Comparison of ENCODE assay signal across 1 cellular context in genomic region chr6:83065511-83066192, GRCh38.
TF ChIP-seq lines count a peak whose summit lies in the region.

A gene with protein sequence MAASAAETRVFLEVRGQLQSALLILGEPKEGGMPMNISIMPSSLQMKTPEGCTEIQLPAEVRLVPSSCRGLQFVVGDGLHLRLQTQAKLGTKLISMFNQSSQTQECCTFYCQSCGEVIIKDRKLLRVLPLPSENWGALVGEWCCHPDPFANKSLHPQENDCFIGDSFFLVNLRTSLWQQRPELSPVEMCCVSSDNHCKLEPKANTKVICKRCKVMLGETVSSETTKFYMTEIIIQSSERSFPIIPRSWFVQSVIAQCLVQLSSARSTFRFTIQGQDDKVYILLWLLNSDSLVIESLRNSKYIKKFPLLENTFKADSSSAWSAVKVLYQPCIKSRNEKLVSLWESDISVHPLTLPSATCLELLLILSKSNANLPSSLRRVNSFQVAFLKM (minus strand): TSS chr6:83065841. CDS start chr6:83065718, 123 bp downstream.

TF ChIP-seq in K562, 482 proteins besides CTCF, POLR2A, EP300 and RAD21 (continued from another document and continues in another):
- TF ChIP-seq, protein P1, sequence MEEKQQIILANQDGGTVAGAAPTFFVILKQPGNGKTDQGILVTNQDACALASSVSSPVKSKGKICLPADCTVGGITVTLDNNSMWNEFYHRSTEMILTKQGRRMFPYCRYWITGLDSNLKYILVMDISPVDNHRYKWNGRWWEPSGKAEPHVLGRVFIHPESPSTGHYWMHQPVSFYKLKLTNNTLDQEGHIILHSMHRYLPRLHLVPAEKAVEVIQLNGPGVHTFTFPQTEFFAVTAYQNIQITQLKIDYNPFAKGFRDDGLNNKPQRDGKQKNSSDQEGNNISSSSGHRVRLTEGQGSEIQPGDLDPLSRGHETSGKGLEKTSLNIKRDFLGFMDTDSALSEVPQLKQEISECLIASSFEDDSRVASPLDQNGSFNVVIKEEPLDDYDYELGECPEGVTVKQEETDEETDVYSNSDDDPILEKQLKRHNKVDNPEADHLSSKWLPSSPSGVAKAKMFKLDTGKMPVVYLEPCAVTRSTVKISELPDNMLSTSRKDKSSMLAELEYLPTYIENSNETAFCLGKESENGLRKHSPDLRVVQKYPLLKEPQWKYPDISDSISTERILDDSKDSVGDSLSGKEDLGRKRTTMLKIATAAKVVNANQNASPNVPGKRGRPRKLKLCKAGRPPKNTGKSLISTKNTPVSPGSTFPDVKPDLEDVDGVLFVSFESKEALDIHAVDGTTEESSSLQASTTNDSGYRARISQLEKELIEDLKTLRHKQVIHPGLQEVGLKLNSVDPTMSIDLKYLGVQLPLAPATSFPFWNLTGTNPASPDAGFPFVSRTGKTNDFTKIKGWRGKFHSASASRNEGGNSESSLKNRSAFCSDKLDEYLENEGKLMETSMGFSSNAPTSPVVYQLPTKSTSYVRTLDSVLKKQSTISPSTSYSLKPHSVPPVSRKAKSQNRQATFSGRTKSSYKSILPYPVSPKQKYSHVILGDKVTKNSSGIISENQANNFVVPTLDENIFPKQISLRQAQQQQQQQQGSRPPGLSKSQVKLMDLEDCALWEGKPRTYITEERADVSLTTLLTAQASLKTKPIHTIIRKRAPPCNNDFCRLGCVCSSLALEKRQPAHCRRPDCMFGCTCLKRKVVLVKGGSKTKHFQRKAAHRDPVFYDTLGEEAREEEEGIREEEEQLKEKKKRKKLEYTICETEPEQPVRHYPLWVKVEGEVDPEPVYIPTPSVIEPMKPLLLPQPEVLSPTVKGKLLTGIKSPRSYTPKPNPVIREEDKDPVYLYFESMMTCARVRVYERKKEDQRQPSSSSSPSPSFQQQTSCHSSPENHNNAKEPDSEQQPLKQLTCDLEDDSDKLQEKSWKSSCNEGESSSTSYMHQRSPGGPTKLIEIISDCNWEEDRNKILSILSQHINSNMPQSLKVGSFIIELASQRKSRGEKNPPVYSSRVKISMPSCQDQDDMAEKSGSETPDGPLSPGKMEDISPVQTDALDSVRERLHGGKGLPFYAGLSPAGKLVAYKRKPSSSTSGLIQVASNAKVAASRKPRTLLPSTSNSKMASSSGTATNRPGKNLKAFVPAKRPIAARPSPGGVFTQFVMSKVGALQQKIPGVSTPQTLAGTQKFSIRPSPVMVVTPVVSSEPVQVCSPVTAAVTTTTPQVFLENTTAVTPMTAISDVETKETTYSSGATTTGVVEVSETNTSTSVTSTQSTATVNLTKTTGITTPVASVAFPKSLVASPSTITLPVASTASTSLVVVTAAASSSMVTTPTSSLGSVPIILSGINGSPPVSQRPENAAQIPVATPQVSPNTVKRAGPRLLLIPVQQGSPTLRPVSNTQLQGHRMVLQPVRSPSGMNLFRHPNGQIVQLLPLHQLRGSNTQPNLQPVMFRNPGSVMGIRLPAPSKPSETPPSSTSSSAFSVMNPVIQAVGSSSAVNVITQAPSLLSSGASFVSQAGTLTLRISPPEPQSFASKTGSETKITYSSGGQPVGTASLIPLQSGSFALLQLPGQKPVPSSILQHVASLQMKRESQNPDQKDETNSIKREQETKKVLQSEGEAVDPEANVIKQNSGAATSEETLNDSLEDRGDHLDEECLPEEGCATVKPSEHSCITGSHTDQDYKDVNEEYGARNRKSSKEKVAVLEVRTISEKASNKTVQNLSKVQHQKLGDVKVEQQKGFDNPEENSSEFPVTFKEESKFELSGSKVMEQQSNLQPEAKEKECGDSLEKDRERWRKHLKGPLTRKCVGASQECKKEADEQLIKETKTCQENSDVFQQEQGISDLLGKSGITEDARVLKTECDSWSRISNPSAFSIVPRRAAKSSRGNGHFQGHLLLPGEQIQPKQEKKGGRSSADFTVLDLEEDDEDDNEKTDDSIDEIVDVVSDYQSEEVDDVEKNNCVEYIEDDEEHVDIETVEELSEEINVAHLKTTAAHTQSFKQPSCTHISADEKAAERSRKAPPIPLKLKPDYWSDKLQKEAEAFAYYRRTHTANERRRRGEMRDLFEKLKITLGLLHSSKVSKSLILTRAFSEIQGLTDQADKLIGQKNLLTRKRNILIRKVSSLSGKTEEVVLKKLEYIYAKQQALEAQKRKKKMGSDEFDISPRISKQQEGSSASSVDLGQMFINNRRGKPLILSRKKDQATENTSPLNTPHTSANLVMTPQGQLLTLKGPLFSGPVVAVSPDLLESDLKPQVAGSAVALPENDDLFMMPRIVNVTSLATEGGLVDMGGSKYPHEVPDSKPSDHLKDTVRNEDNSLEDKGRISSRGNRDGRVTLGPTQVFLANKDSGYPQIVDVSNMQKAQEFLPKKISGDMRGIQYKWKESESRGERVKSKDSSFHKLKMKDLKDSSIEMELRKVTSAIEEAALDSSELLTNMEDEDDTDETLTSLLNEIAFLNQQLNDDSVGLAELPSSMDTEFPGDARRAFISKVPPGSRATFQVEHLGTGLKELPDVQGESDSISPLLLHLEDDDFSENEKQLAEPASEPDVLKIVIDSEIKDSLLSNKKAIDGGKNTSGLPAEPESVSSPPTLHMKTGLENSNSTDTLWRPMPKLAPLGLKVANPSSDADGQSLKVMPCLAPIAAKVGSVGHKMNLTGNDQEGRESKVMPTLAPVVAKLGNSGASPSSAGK (IDR thresholded peaks at IDR 0.05) = peak; percentile 80
- TF ChIP-seq SMARCA5 (IDR thresholded peaks at IDR 0.05) = no peak
- no peak for TF ChIP-seq POLR2AphosphoS2 (IDR thresholded peaks at IDR 0.05; ENCODE audit: low read length)
- TF ChIP-seq SMAD3 (CRISPR knock-in tag; conservative IDR thresholded peaks at IDR 0.05) = no peak
- TF ChIP-seq DNMT1 (IDR thresholded peaks at IDR 0.05) = no peak
- TF ChIP-seq ZNF644 (tag; IDR thresholded peaks at IDR 0.05; ENCODE audit: low read depth) = no peak
- TF ChIP-seq ETV6 (IDR thresholded peaks at IDR 0.05; ENCODE audit: borderline replicate concordance in 1 of 2, low read depth in 2 of 2, low read length in 1 of 2) = no peak
- TF ChIP-seq ETV6 (CRISPR knock-in tag; IDR thresholded peaks at IDR 0.05; ENCODE audit: borderline replicate concordance) = no peak
- TF ChIP-seq, protein P2, sequence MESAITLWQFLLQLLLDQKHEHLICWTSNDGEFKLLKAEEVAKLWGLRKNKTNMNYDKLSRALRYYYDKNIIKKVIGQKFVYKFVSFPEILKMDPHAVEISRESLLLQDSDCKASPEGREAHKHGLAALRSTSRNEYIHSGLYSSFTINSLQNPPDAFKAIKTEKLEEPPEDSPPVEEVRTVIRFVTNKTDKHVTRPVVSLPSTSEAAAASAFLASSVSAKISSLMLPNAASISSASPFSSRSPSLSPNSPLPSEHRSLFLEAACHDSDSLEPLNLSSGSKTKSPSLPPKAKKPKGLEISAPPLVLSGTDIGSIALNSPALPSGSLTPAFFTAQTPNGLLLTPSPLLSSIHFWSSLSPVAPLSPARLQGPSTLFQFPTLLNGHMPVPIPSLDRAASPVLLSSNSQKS (CRISPR knock-in tag; IDR thresholded peaks at IDR 0.05) = no peak
- TF ChIP-seq NCOA6 (IDR thresholded peaks at IDR 0.05) = no peak
- TF ChIP-seq PYGO2 (tag; IDR thresholded peaks at IDR 0.05) = no peak
- no peak for TF ChIP-seq FUS (optimal IDR thresholded peaks at IDR 0.05; ENCODE audit: low read depth, low read length)
- TF ChIP-seq CHD1 (IDR thresholded peaks at IDR 0.05; ENCODE audit: low read length) = no peak
- no peak for TF ChIP-seq ZFP1 (CRISPR knock-in tag; IDR thresholded peaks at IDR 0.05)
- no peak for TF ChIP-seq ZNF699 (CRISPR knock-in tag; IDR thresholded peaks at IDR 0.05; ENCODE audit: insufficient replicate concordance)
- TF ChIP-seq, protein P3, sequence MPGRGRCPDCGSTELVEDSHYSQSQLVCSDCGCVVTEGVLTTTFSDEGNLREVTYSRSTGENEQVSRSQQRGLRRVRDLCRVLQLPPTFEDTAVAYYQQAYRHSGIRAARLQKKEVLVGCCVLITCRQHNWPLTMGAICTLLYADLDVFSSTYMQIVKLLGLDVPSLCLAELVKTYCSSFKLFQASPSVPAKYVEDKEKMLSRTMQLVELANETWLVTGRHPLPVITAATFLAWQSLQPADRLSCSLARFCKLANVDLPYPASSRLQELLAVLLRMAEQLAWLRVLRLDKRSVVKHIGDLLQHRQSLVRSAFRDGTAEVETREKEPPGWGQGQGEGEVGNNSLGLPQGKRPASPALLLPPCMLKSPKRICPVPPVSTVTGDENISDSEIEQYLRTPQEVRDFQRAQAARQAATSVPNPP (IDR thresholded peaks at IDR 0.05; ENCODE audit: borderline replicate concordance, insufficient read depth, insufficient read length) = no peak
- TF ChIP-seq CSDE1 (IDR thresholded peaks at IDR 0.05) = no peak
- no peak for TF ChIP-seq ZZZ3 (IDR thresholded peaks at IDR 0.05)
- no peak for TF ChIP-seq PCBP2 (IDR thresholded peaks at IDR 0.05; ENCODE audit: low read depth, low read length, poor library complexity, severe bottlenecking)
- TF ChIP-seq MYNN (IDR thresholded peaks at IDR 0.05) = no peak; the same call in 1 of the 2 replicates
- no peak for TF ChIP-seq MYNN (CRISPR knock-in tag; IDR thresholded peaks at IDR 0.05)
- TF ChIP-seq ELF4 (CRISPR knock-in tag; IDR thresholded peaks at IDR 0.05) = no peak
- no peak for TF ChIP-seq TCF7L2 (IDR thresholded peaks at IDR 0.05; ENCODE audit: low read depth, low read length)
- TF ChIP-seq ZNF311 (CRISPR knock-in tag; IDR thresholded peaks at IDR 0.05) = no peak
- TF ChIP-seq, protein P4, sequence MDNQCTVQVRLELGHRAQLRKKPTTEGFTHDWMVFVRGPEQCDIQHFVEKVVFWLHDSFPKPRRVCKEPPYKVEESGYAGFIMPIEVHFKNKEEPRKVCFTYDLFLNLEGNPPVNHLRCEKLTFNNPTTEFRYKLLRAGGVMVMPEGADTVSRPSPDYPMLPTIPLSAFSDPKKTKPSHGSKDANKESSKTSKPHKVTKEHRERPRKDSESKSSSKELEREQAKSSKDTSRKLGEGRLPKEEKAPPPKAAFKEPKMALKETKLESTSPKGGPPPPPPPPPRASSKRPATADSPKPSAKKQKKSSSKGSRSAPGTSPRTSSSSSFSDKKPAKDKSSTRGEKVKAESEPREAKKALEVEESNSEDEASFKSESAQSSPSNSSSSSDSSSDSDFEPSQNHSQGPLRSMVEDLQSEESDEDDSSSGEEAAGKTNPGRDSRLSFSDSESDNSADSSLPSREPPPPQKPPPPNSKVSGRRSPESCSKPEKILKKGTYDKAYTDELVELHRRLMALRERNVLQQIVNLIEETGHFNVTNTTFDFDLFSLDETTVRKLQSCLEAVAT (IDR thresholded peaks at IDR 0.05) = no peak
- no peak; the same call in 1 of the 2 replicates for TF ChIP-seq ZKSCAN1 (IDR thresholded peaks at IDR 0.05; ENCODE audit: low read depth, low read length)
- TF ChIP-seq, protein P5, sequence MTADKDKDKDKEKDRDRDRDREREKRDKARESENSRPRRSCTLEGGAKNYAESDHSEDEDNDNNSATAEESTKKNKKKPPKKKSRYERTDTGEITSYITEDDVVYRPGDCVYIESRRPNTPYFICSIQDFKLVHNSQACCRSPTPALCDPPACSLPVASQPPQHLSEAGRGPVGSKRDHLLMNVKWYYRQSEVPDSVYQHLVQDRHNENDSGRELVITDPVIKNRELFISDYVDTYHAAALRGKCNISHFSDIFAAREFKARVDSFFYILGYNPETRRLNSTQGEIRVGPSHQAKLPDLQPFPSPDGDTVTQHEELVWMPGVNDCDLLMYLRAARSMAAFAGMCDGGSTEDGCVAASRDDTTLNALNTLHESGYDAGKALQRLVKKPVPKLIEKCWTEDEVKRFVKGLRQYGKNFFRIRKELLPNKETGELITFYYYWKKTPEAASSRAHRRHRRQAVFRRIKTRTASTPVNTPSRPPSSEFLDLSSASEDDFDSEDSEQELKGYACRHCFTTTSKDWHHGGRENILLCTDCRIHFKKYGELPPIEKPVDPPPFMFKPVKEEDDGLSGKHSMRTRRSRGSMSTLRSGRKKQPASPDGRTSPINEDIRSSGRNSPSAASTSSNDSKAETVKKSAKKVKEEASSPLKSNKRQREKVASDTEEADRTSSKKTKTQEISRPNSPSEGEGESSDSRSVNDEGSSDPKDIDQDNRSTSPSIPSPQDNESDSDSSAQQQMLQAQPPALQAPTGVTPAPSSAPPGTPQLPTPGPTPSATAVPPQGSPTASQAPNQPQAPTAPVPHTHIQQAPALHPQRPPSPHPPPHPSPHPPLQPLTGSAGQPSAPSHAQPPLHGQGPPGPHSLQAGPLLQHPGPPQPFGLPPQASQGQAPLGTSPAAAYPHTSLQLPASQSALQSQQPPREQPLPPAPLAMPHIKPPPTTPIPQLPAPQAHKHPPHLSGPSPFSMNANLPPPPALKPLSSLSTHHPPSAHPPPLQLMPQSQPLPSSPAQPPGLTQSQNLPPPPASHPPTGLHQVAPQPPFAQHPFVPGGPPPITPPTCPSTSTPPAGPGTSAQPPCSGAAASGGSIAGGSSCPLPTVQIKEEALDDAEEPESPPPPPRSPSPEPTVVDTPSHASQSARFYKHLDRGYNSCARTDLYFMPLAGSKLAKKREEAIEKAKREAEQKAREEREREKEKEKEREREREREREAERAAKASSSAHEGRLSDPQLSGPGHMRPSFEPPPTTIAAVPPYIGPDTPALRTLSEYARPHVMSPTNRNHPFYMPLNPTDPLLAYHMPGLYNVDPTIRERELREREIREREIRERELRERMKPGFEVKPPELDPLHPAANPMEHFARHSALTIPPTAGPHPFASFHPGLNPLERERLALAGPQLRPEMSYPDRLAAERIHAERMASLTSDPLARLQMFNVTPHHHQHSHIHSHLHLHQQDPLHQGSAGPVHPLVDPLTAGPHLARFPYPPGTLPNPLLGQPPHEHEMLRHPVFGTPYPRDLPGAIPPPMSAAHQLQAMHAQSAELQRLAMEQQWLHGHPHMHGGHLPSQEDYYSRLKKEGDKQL (CRISPR knock-in tag; IDR thresholded peaks at IDR 0.05; ENCODE audit: borderline replicate concordance) = no peak
- no peak for TF ChIP-seq SRSF1 (IDR thresholded peaks at IDR 0.05; ENCODE audit: low read depth, low read length)
- no peak for TF ChIP-seq POLR3A (IDR thresholded peaks at IDR 0.05; ENCODE audit: borderline replicate concordance, extremely low read depth, insufficient read depth, insufficient read length)
- TF ChIP-seq, protein P6, sequence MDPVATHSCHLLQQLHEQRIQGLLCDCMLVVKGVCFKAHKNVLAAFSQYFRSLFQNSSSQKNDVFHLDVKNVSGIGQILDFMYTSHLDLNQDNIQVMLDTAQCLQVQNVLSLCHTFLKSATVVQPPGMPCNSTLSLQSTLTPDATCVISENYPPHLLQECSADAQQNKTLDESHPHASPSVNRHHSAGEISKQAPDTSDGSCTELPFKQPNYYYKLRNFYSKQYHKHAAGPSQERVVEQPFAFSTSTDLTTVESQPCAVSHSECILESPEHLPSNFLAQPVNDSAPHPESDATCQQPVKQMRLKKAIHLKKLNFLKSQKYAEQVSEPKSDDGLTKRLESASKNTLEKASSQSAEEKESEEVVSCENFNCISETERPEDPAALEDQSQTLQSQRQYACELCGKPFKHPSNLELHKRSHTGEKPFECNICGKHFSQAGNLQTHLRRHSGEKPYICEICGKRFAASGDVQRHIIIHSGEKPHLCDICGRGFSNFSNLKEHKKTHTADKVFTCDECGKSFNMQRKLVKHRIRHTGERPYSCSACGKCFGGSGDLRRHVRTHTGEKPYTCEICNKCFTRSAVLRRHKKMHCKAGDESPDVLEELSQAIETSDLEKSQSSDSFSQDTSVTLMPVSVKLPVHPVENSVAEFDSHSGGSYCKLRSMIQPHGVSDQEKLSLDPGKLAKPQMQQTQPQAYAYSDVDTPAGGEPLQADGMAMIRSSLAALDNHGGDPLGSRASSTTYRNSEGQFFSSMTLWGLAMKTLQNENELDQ (CRISPR knock-in tag; IDR thresholded peaks at IDR 0.05; ENCODE audit: borderline replicate concordance) = no peak
- no peak for TF ChIP-seq MAFF (IDR thresholded peaks at IDR 0.05; ENCODE audit: low read length)
- TF ChIP-seq, protein P7, sequence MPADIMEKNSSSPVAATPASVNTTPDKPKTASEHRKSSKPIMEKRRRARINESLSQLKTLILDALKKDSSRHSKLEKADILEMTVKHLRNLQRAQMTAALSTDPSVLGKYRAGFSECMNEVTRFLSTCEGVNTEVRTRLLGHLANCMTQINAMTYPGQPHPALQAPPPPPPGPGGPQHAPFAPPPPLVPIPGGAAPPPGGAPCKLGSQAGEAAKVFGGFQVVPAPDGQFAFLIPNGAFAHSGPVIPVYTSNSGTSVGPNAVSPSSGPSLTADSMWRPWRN (IDR thresholded peaks at IDR 0.05; ENCODE audit: low read depth) = no peak
